ENCODE assay signal across 24 cellular contexts in the genomic region with DNA sequence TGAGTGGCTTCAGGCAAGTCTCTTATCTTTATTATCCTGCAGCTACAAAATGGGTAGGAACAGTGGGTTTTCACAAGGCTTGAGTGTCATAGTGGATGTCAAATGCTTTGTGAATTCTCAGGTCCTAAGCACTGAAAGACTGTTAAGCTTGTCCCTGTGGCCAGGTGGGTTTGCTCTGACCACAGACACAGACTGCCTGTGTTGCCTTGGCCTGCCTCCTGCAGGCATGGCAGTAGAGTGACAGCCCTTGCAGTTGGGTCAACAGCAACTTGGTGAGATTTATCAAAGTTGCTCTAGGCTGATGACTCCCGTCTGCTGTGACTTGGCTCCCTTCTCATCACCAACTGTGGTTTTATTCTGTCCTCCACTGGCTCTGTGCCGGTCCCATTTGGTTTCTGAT.
A peak's percentile ranks its signal among the peaks of the same experiment; 100 is the strongest.
DNase-seq lines count a peak whose midpoint lies in the region; ATAC-seq and TF ChIP-seq lines count a peak whose summit lies in the region.
"Had no signal": no experiment of that assay in that cellular context is flagged by ENCODE, and none has a peak within 500 bp of the region (broad histone marks: within the 10 kb centered on the region; RNA-seq: fewer than 3 reads in every experiment).

No MANE protein-coding gene starts in this region.

- H2AFZ ChIP-seq in DND-41 (ENCODE audit: low read depth, low read length) (0 out of 2 replicates have a peak overlapping the region, but pooled peaks have one; percentile 33), OCI-LY7 (ENCODE audit: low read length) (no peak overlapping the region)
- H2AFZ ChIP-seq: GM23248 had no signal

- no peak overlapping the region for H3K4me3 Mint-ChIP-seq in endodermal cell
- H3K4me3 Mint-ChIP-seq: CD4-positive, CD25-positive, alpha-beta regulatory T cell; IgD-negative memory B cell had no signal

- intact Hi-C loops in OCI-LY7 (cut with micrococcal nuclease; ENCODE audit: unreplicated experiment) = loop anchor here (10.0 kb wide), 1 partner anchor 681 kb away; no protein-coding TSS in a partner anchor

- H3K9me2 ChIP-seq in OCI-LY7 (ENCODE audit: insufficient read depth, low read length) = no peaks in the 10 kb centered on the region

- no peaks in the 10 kb centered on the region for H3K4me1 Mint-ChIP-seq in endodermal cell
- H3K4me1 Mint-ChIP-seq: IgD-negative memory B cell had no signal

- H3K9me3 ChIP-seq in DND-41 (ENCODE audit: insufficient read depth, low read length, severe bottlenecking) (no peaks in the 10 kb centered on the region), OCI-LY7 (ENCODE audit: low read length) (no peaks in the 10 kb centered on the region), endodermal cell (ENCODE audit: control insufficient read depth, low read length) (no peaks in the 10 kb centered on the region)
- H3K9me3 ChIP-seq: BLaER1 had no signal

- H3K36me3 Mint-ChIP-seq in endodermal cell (ENCODE audit: low read depth) = no peaks in the 10 kb centered on the region
- H3K36me3 Mint-ChIP-seq: CD4-positive, CD25-positive, alpha-beta regulatory T cell; IgD-negative memory B cell had no signal

- DNase-seq in DND-41 = no peak
- no peak for DNase-seq in OCI-LY7 (ENCODE audit: low spot score)
- peak; percentile 70 for DNase-seq in endodermal cell
- DNase-seq in KG1 (lab: John Stamatoyannopoulos, UW) = no peak
- no peak for DNase-seq in NCI-H1092 treated with DMSO at 0.1 percent for 48 hours (lab: John Stamatoyannopoulos, UW)
- DNase-seq in caudate nucleus (lab: John Stamatoyannopoulos, UW) = no peak
- DNase-seq: CD4-positive, CD25-positive, alpha-beta regulatory T cell; COR-L47; DMS53; GM23248; Karpas-422; NCI-H1105; NCI-H1436 treated with DMSO at 0.1 percent for 48 hours; NCI-H187 treated with DMSO at 0.1 percent for 48 hours; NCI-H524; SHP77 had no signal

- H3K36me3 ChIP-seq in DND-41 (ENCODE audit: insufficient read depth, low read length) (no peaks in the 10 kb centered on the region), OCI-LY7 (ENCODE audit: insufficient read depth, low read length) (no peaks in the 10 kb centered on the region), endodermal cell (ENCODE audit: control insufficient read depth, insufficient read depth, low read length) (no peaks in the 10 kb centered on the region)
- H3K36me3 ChIP-seq: BLaER1 had no signal

- peaks cover 14% of the 10 kb centered on the region for H3K27me3 Mint-ChIP-seq in endodermal cell (ENCODE audit: insufficient read depth)

- WGBS in endodermal cell (ENCODE audit: insufficient coverage in 1 of 2, insufficient read length in 1 of 2), 2 experiments = 75 to 88% methylated on average over 1 to 2 of the region's 2 CpGs

- H3K4me1 ChIP-seq in DND-41 (ENCODE audit: insufficient read depth, low read length) = no peaks in the 10 kb centered on the region
- no peaks in the 10 kb centered on the region for H3K4me1 ChIP-seq in OCI-LY7 (ENCODE audit: insufficient read depth, low read length, poor library complexity, severe bottlenecking)
- no peaks in the 10 kb centered on the region for H3K4me1 ChIP-seq in endodermal cell (ENCODE audit: control insufficient read depth, insufficient read depth, low read length)
- H3K4me1 ChIP-seq: BLaER1 had no signal

- no peaks in the 10 kb centered on the region for H3K27me3 ChIP-seq in DND-41 (ENCODE audit: insufficient read depth, low read length, poor library complexity)
- H3K27me3 ChIP-seq in endodermal cell (ENCODE audit: control insufficient read depth, insufficient read depth, low read length, poor library complexity, severe bottlenecking) = peaks cover 26% of the 10 kb centered on the region
- H3K27me3 ChIP-seq: BLaER1 had no signal

- POLR2A ChIA-PET in OCI-LY7 (lab: Charles Lee) = interaction anchor here (0.7 kb wide), 1 partner anchor 392 kb away, joined by 5 read pairs; no protein-coding TSS in a partner anchor

- no peaks in the 10 kb centered on the region for H3K9me3 Mint-ChIP-seq in endodermal cell
- H3K9me3 Mint-ChIP-seq: CD4-positive, CD25-positive, alpha-beta regulatory T cell; IgD-negative memory B cell had no signal

- H3K9ac ChIP-seq in DND-41 (ENCODE audit: low read depth, low read length) = no peak overlapping the region
- no peak overlapping the region for H3K9ac ChIP-seq in endodermal cell (ENCODE audit: extremely low read depth, low read length, poor library complexity, severe bottlenecking)
- H3K9ac ChIP-seq: BLaER1, GM23248 had no signal

- H3K79me2 ChIP-seq in DND-41 (ENCODE audit: insufficient read depth, low read length) (no peaks in the 10 kb centered on the region), OCI-LY7 (ENCODE audit: insufficient read depth, low read depth, low read length) (no peaks in the 10 kb centered on the region)

- BruUV-seq in OCI-LY7 (replicated peaks; lab: Mats Ljungman, UMichigan) = no TSS peak

- H3K27ac Mint-ChIP-seq in endodermal cell = no peak overlapping the region
- H3K27ac Mint-ChIP-seq: IgD-negative memory B cell had no signal

- no peak overlapping the region for H3K4me3 ChIP-seq in DND-41 (ENCODE audit: low read depth in 1 of 2, low read length in 2 of 2)
- H3K4me3 ChIP-seq in OCI-LY7 (ENCODE audit: low read depth, low read length, poor library complexity, severe bottlenecking) = no peak overlapping the region
- H3K4me3 ChIP-seq in endodermal cell (ENCODE audit: low read length) = no peak overlapping the region
- H3K4me3 ChIP-seq: BLaER1, GM23248 had no signal

- H3K4me2 ChIP-seq in DND-41 (ENCODE audit: insufficient read depth, low read length) (no peak overlapping the region), OCI-LY7 (ENCODE audit: low read length) (no peak overlapping the region)
- H3K4me2 ChIP-seq: BLaER1 had no signal

- ATAC-seq in DND-41 (ENCODE audit: insufficient read depth, low read depth) = no peak
- ATAC-seq in HG02571 (IDR thresholded peaks at IDR 0.05; ENCODE audit: unreplicated experiment) = no peak
- ATAC-seq: HCT116, Panc1 had no signal

- H3K27ac ChIP-seq in DND-41 (ENCODE audit: low read length) = no peak overlapping the region
- H3K27ac ChIP-seq in OCI-LY7 (ENCODE audit: low read depth, low read length, poor library complexity, severe bottlenecking) = no peak overlapping the region
- no peak overlapping the region for H3K27ac ChIP-seq in endodermal cell (ENCODE audit: low read depth, low read length)
- no peak overlapping the region for H3K27ac ChIP-seq in caudate nucleus (ENCODE audit: low read depth, low read length)
- H3K27ac ChIP-seq: BLaER1, GM23248, HL-60, RWPE1 had no signal

- CTCF ChIA-PET in OCI-LY7 (lab: Charles Lee; ENCODE audit: unreplicated experiment) = no interaction called here

- TF ChIP-seq CTCF in DND-41 (IDR thresholded peaks at IDR 0.05; ENCODE audit: borderline replicate concordance, extremely low read depth, low read length, poor library complexity, severe bottlenecking) (peak; percentile 29), GM12873 (IDR thresholded peaks at IDR 0.05; ENCODE audit: insufficient read depth, low read depth, low read length, missing control alignments) (peak; percentile 37), OCI-LY7 (conservative IDR thresholded peaks at IDR 0.05; ENCODE audit: low read length) (0 out of 2 replicates have a peak, but pooled peaks have one; percentile 21), endodermal cell (conservative IDR thresholded peaks at IDR 0.05) (peak; percentile 70)

- no peaks in the 10 kb centered on the region for H4K20me1 ChIP-seq in DND-41 (ENCODE audit: insufficient read depth, low read length)
- H4K20me1 ChIP-seq in OCI-LY7 (ENCODE audit: insufficient read depth, low read length) = no peaks in the 10 kb centered on the region
- H4K20me1 ChIP-seq: BLaER1 had no signal
